ENCODE assay signal across 9 cellular contexts in the genomic region with DNA sequence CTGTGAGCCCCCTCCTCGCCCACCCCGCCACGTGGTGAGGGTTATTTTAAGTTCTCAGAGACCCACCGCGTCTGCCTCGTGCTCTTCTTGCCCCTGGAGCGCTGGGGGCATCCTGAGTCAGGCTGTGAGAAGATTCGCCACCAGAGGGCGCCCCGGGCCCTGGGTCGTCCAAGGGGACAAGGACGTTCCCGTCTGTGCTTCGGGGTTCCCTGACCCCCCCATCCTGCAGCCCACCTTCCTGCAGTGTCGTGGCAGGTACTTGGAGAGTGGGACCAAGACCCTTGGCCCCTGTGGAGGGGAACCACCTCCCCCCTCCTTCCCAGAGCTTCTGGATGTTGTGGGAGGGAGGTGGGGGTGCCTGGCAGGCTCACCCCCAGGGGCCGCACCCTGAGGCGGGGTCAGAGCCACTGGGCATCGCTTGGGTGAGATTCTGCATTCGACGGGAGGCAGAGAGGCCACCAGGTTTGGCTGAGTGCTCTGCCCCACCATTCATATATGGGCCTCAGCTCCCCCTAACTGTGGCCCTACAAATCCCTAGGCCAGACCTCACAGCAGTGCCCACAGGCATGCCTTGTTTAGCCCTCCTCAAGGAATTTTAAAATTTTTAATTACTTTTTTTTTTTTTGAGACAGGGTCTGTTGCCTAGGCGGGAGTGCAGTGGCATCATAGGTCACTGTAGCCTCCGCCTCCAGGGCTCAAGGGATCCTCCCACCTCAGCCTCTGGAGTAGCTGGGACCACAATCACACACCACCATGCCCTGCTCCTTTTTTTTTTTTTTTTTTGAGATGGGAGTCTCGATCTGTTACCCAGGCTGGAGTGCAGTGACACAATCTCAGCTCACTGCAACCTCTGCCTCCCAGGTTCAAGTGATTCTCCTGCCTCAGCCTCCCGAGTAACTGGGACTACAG. TPM values are rescaled to one million over a fixed set of nuclear protein-coding genes. Genes with fewer than 3 reads are reported as not detected.
A peak's percentile ranks its signal among the peaks of the same experiment; 100 is the strongest.
DNase-seq lines count a peak whose midpoint lies in the region; ATAC-seq, FAIRE-seq and TF ChIP-seq lines count a peak whose summit lies in the region.
"Had no signal": no experiment of that assay in that cellular context is flagged by ENCODE, and none has a peak within 500 bp of the region (broad histone marks: within the 10 kb centered on the region; RNA-seq: fewer than 3 reads in every experiment).

No MANE protein-coding gene starts in this region.

- H3K4me1 Mint-ChIP-seq in T-cell = peaks cover 19 to 30% (median 19%) of the 10 kb centered on the region in 3 donors

- H3K4me3 ChIP-seq in heart right ventricle = no peak overlapping the region
- H3K4me3 ChIP-seq in small intestine (ENCODE audit: low read depth in 1 of 2, low read length in 2 of 2) = no peak overlapping the region

- intact Hi-C loops in heart right ventricle (cut with DNase I) = loop anchor here in 4 of 10 donors (2.0 to 5.0 kb wide), 3 partner anchors 16 to 36 kb away; partner anchors contain the start of gene RHOF (in 1 of the 4)

- CTCF ChIA-PET in T-cell (lab: Charles Lee) = interaction anchor here (0.6 to 3.1 kb wide), 11 partner anchors 11 to 255 kb away, joined by 3 to 24 read pairs (median 5); partner anchors contain the start of gene RHOF (in 2 of the 2)

- H3K27ac ChIP-seq in heart right ventricle (peak overlapping the region in 3 of 10 donors; percentile 1 to 32 (median 6)), small intestine (ENCODE audit: low read depth in 1 of 2, low read length in 1 of 2) (no peak overlapping the region)
- H3K27ac ChIP-seq: epithelial cell of prostate had no signal

- WGBS in heart right ventricle, 2 donors = 28 to 29% methylated on average over 24 of the region's 24 CpGs
- WGBS in small intestine, 3 donors = 20 to 25% (median 22%) methylated on average over 18 to 24 of the region's 24 CpGs

- H3K4me3 Mint-ChIP-seq in T-cell = no peak overlapping the region

- H3K27me3 Mint-ChIP-seq in T-cell = no peaks in the 10 kb centered on the region

- peak; percentile 75 to 79 (median 77) for ATAC-seq in T-cell (replicated peaks in 1 of 4)
- ATAC-seq in activated naive CD4-positive, alpha-beta T cell treated with anti-CD3 and anti-CD28 coated beads, Interleukin-2, amount 50 U/mL, for 72 hours = peak; percentile 72 to 73
- peak; percentile 33 to 71 (median 60) for ATAC-seq in heart right ventricle
- ATAC-seq in GM19463 (IDR thresholded peaks at IDR 0.05; ENCODE audit: unreplicated experiment) = no peak

- no peaks in the 10 kb centered on the region for H3K9me3 Mint-ChIP-seq in T-cell
- H3K9me3 Mint-ChIP-seq in activated naive CD4-positive, alpha-beta T cell treated with anti-CD3 and anti-CD28 coated beads, Interleukin-2, amount 50 U/mL, for 72 hours = no peaks in the 10 kb centered on the region

- H3K36me3 Mint-ChIP-seq in T-cell = peaks cover 14% of the 10 kb centered on the region
- H3K36me3 Mint-ChIP-seq in activated naive CD4-positive, alpha-beta T cell treated with anti-CD3 and anti-CD28 coated beads, Interleukin-2, amount 50 U/mL, for 72 hours = no peaks in the 10 kb centered on the region

- H3K9me3 ChIP-seq in heart right ventricle (no peaks in the 10 kb centered on the region), small intestine (ENCODE audit: control insufficient read depth, low read depth) (no peaks in the 10 kb centered on the region)

- peak overlapping the region; percentile 66 to 76 for H3K27ac Mint-ChIP-seq in T-cell
- peak overlapping the region; percentile 31 to 73 for H3K27ac Mint-ChIP-seq in activated naive CD4-positive, alpha-beta T cell treated with anti-CD3 and anti-CD28 coated beads, Interleukin-2, amount 50 U/mL, for 72 hours

- H3K36me3 ChIP-seq in heart right ventricle = peaks cover 0 to 26% (median 0%) of the 10 kb centered on the region in 9 donors
- H3K36me3 ChIP-seq in small intestine (ENCODE audit: control insufficient read depth in 2 of 2, insufficient read depth in 2 of 2, low read length in 2 of 2) = peaks cover 3 to 10% of the 10 kb centered on the region in 2 donors

- TF ChIP-seq CTCF in GM10266 (IDR thresholded peaks at IDR 0.05; ENCODE audit: control insufficient read depth, insufficient read depth, low read depth, missing control alignments) = peak; percentile 87
- TF ChIP-seq CTCF in heart right ventricle (IDR thresholded peaks at IDR 0.05) = peak; percentile 79 to 93 (median 87)

- no peaks in the 10 kb centered on the region for H3K27me3 ChIP-seq in heart right ventricle
- H3K27me3 ChIP-seq in small intestine (ENCODE audit: control insufficient read depth in 2 of 2, insufficient read depth in 2 of 2, low read length in 2 of 2) = no peaks in the 10 kb centered on the region

- H3K4me1 ChIP-seq in heart right ventricle (peaks cover 2 to 46% (median 19%) of the 10 kb centered on the region in 9 donors), small intestine (ENCODE audit: control insufficient read depth in 2 of 2, insufficient read depth in 1 of 2, low read depth in 1 of 2, low read length in 1 of 2) (no peaks in the 10 kb centered on the region)

- DNase-seq in GM10266 (ENCODE audit: extremely low spot score) = peak; percentile 89
- peak in 67 of 76 experiments; percentile 2 to 85 (median 63) for DNase-seq in HUDEP-2 (lab: John Stamatoyannopoulos, UW; ENCODE audit: unreplicated experiment in 76 of 76)
- DNase-seq in T-cell = peak; percentile 64 to 94 (median 86)
- DNase-seq in activated naive CD4-positive, alpha-beta T cell treated with anti-CD3 and anti-CD28 coated beads, Interleukin-2, amount 50 U/mL, for 72 hours (ENCODE audit: low spot score in 2 of 2) = peak; percentile 81 to 96
- peak; percentile 78 to 88 for DNase-seq in heart right ventricle
- peak; percentile 79 for DNase-seq in small intestine
- no peak for DNase-seq in HPDE6-E6E7 (ENCODE audit: extremely low spot score)

- POLR2A ChIA-PET in T-cell (lab: Charles Lee) = interaction anchor here (0.5 to 0.7 kb wide), 4 partner anchors 27 to 425 kb away, joined by 3 to 10 read pairs (median 5); no protein-coding TSS in a partner anchor

- no peak for FAIRE-seq in small intestine (lab: Jason Lieb, UNC)

RNA-seq across cellular contexts. Expression of gene RHOF, which starts 17.0 kb away (rescaled TPM):
- total RNA-seq in T-cell (100 to 1,000 TPM; 137 to 158 (median 145) TPM), heart right ventricle (10 to 100 TPM; 19.8 to 45.6 (median 27.2) TPM)
- 10 to 100 TPM; 95.3 to 96.2 TPM for total RNA-seq in activated naive CD4-positive, alpha-beta T cell treated with anti-CD3 and anti-CD28 coated beads, Interleukin-2, amount 50 U/mL, for 72 hours
- polyA plus RNA-seq in heart right ventricle (10 to 100 TPM; 16.5 to 16.6 TPM), small intestine (10 to 100 TPM; 13.3 to 75.9 (median 44.5) TPM)

RNA-seq across cellular contexts. Expression of gene SETD1B, which starts 27.4 kb away (rescaled TPM):
- 100 to 1,000 TPM in 1 of 5 donors, 10 to 100 TPM in 4; 87.7 to 106 (median 96.0) TPM for total RNA-seq in T-cell
- 10 to 100 TPM; 13.8 to 16.7 TPM for total RNA-seq in activated naive CD4-positive, alpha-beta T cell treated with anti-CD3 and anti-CD28 coated beads, Interleukin-2, amount 50 U/mL, for 72 hours
- total RNA-seq in heart right ventricle = 10 to 100 TPM; 10.3 to 14.8 (median 11.2) TPM
- polyA plus RNA-seq in heart right ventricle = 10 to 100 TPM in 1 of 2 donors, 1 to 10 TPM in 1; 2.8 to 11.9 TPM
- 1 to 10 TPM; 3.6 to 9.4 (median 3.8) TPM for polyA plus RNA-seq in small intestine

Comparison
In these comparisons a context has a peak if more than half of its experiments do, and no peak if none do; other contexts are left out.
1. RNA of gene SETD1B, which starts 27.4 kb away (total RNA-seq): 87.7 to 106 TPM in T-cell; 13.8 to 16.7 TPM in activated naive CD4-positive, alpha-beta T cell treated with anti-CD3 and anti-CD28 coated beads, Interleukin-2, amount 50 U/mL, for 72 hours and 10.3 to 14.8 TPM in heart right ventricle; every median in the first group is over 4 times any median in the second.